In genomic region chr11:120719348-120719747, GRCh38 we compare ENCODE assay signal across 16 cellular contexts.
A peak's percentile ranks its signal among the peaks of the same experiment; 100 is the strongest.
DNase-seq lines count a peak whose midpoint lies in the region; ATAC-seq, FAIRE-seq and TF ChIP-seq lines count a peak whose summit lies in the region.
"Had no signal": no experiment of that assay in that cellular context is flagged by ENCODE, and none has a peak within 500 bp of the region (broad histone marks: within the 10 kb centered on the region; RNA-seq: fewer than 3 reads in every experiment).

No MANE protein-coding gene starts in this region.

- H3K4me2 ChIP-seq in K562 (ENCODE audit: insufficient read depth, low read length) (no peak overlapping the region), parathyroid adenoma (ENCODE audit: low read length) (no peak overlapping the region)

- H3K9ac ChIP-seq in K562 (ENCODE audit: insufficient read depth in 1 of 2, low read depth in 2 of 2, low read length in 2 of 2) (no peak overlapping the region), parathyroid adenoma (no peak overlapping the region)

- H3K79me2 ChIP-seq in K562 (ENCODE audit: control insufficient read depth, insufficient read depth, low read length) (no peaks in the 10 kb centered on the region), parathyroid adenoma (no peaks in the 10 kb centered on the region)

- in situ Hi-C loops in K562 (cut with MboI), result no loop called here

- no peaks in the 10 kb centered on the region for H4K20me1 ChIP-seq in K562 (replicated peaks; ENCODE audit: control insufficient read depth, insufficient read depth, low read length)

- TF ChIP-seq RAD21 in K562 (CRISPR knock-in tag; conservative IDR thresholded peaks at IDR 0.05 in 1 of 2, IDR thresholded peaks at IDR 0.05 in 1 of 2), result no peak

- no peak overlapping the region; the same call in 1 of the 2 replicates for H3K27ac Mint-ChIP-seq in HFFc6
- no peak overlapping the region for H3K27ac Mint-ChIP-seq in activated CD8-positive, alpha-beta memory T cell treated with anti-CD3 and anti-CD28 coated beads, Interleukin-2, amount 10 ng/mL, durations not matched to agents 7 days and 5 days
- H3K27ac Mint-ChIP-seq: CD8-positive, alpha-beta memory T cell; IgD-negative memory B cell had no signal

- peaks cover 29% of the 10 kb centered on the region for H3K27me3 Mint-ChIP-seq in HFFc6 (ENCODE audit: insufficient read depth)
- H3K27me3 Mint-ChIP-seq in activated CD8-positive, alpha-beta memory T cell treated with anti-CD3 and anti-CD28 coated beads, Interleukin-2, amount 10 ng/mL, durations not matched to agents 7 days and 5 days, result peaks cover 15% of the 10 kb centered on the region

- POLR2A ChIA-PET in K562 (lab: Yijun Ruan, JAX), result no interaction called here

- H3K36me3 ChIP-seq in K562 (ENCODE audit: control insufficient read depth, insufficient read depth, low read length), result no peaks in the 10 kb centered on the region
- H3K36me3 ChIP-seq in parathyroid adenoma (ENCODE audit: control insufficient read depth, insufficient read depth, low read length), result no peaks in the 10 kb centered on the region

- H3K27me3 ChIP-seq in K562 (ENCODE audit: control insufficient read depth in 2 of 2, insufficient read depth in 2 of 2, low read length in 2 of 2) (peaks cover 12 to 37% of the 10 kb centered on the region in 2 experiments; a peak in 4 of 5 replicates), parathyroid adenoma (ENCODE audit: control insufficient read depth, insufficient read depth, low read length) (no peaks in the 10 kb centered on the region)

- H3K27ac ChIP-seq in K562 (ENCODE audit: extremely low read depth, low read depth, low read length), result no peak overlapping the region
- no peak overlapping the region for H3K27ac ChIP-seq in parathyroid adenoma

- CTCF ChIA-PET in K562 (lab: Yijun Ruan, JAX; ENCODE audit: low intra/inter-chr PET ratio), result no interaction called here
- CTCF ChIA-PET in activated CD8-positive, alpha-beta memory T cell treated with anti-CD3 and anti-CD28 coated beads, Interleukin-2, amount 10 ng/mL, durations not matched to agents 7 days and 5 days (lab: Charles Lee), result no interaction called here

- H3K4me1 ChIP-seq in K562 (replicated peaks in 1 of 2; ENCODE audit: control insufficient read depth in 2 of 2, insufficient read depth in 2 of 2, low read length in 2 of 2), result no peaks in the 10 kb centered on the region
- H3K4me1 ChIP-seq in parathyroid adenoma, result no peaks in the 10 kb centered on the region

- WGBS in K562 (ENCODE audit: insufficient coverage, low coverage, missing lambda C conversion rate), result 0% methylated on average over 2 of the region's 3 CpGs

- FAIRE-seq in K562 (lab: Jason Lieb, UNC), result no peak
- FAIRE-seq: RCC 7860 had no signal

- no peak overlapping the region for H3K4me3 Mint-ChIP-seq in HFFc6
- H3K4me3 Mint-ChIP-seq in activated CD8-positive, alpha-beta memory T cell treated with anti-CD3 and anti-CD28 coated beads, Interleukin-2, amount 10 ng/mL, durations not matched to agents 7 days and 5 days, result no peak overlapping the region
- H3K4me3 Mint-ChIP-seq: CD8-positive, alpha-beta memory T cell; H9; IgD-negative memory B cell had no signal

- TF ChIP-seq POLR2A in K562 (conservative IDR thresholded peaks at IDR 0.05), result no peak

- peaks cover 20% of the 10 kb centered on the region for H3K4me1 Mint-ChIP-seq in HFFc6 (ENCODE audit: low read depth)
- peaks cover 3% of the 10 kb centered on the region for H3K4me1 Mint-ChIP-seq in activated CD8-positive, alpha-beta memory T cell treated with anti-CD3 and anti-CD28 coated beads, Interleukin-2, amount 10 ng/mL, durations not matched to agents 7 days and 5 days

- DNase-seq in HFFc6 (peak; percentile 16), K562 (ENCODE audit: extremely low read depth in 1 of 4, low spot score in 3 of 4) (no peak), islet precursor cell (peak; percentile 69)
- no peak for DNase-seq in activated CD8-positive, alpha-beta memory T cell treated with anti-CD3 and anti-CD28 coated beads, Interleukin-2, amount 10 ng/mL, durations not matched to agents 7 days and 5 days
- no peak for DNase-seq in activated T-cell treated with anti-CD3 and anti-CD28 coated beads, Interleukin-2, amount 50 U/mL, for 48 hours
- DNase-seq: CD8-positive, alpha-beta memory T cell; DND-41; H9; NCI-H146; NCI-H2107; NCI-H510A had no signal

- no peak for TF ChIP-seq EP300 in K562 (IDR thresholded peaks at IDR 0.05; ENCODE audit: low read length)

- no peaks in the 10 kb centered on the region for H3K9me1 ChIP-seq in K562 (ENCODE audit: control insufficient read depth, insufficient read depth, low read length)

- no peak for ATAC-seq in K562
- ATAC-seq in activated CD8-positive, alpha-beta memory T cell treated with anti-CD3 and anti-CD28 coated beads, Interleukin-2, amount 10 ng/mL, durations not matched to agents 7 days and 5 days, result no peak
- no peak for ATAC-seq in GM19467 (IDR thresholded peaks at IDR 0.05; ENCODE audit: unreplicated experiment)
- no peak for ATAC-seq in GM18867 (IDR thresholded peaks at IDR 0.05; ENCODE audit: unreplicated experiment)

- H2AFZ ChIP-seq in K562 (ENCODE audit: low read depth, low read length) (no peak overlapping the region), parathyroid adenoma (peak overlapping the region; percentile 22)

- H3K9me3 ChIP-seq in K562 (replicated peaks; ENCODE audit: control insufficient read depth, insufficient read depth, low read depth, low read length) (no peaks in the 10 kb centered on the region), parathyroid adenoma (ENCODE audit: control insufficient read depth, low read length) (no peaks in the 10 kb centered on the region)

- BruUV-seq in K562 (replicated peaks; lab: Mats Ljungman, UMichigan), result no TSS peak

- intact Hi-C loops in K562 (cut with micrococcal nuclease), result no loop called here

- no peaks in the 10 kb centered on the region for H3K9me3 Mint-ChIP-seq in HFFc6
- no peaks in the 10 kb centered on the region for H3K9me3 Mint-ChIP-seq in activated CD8-positive, alpha-beta memory T cell treated with anti-CD3 and anti-CD28 coated beads, Interleukin-2, amount 10 ng/mL, durations not matched to agents 7 days and 5 days (ENCODE audit: low read depth)
- H3K9me3 Mint-ChIP-seq: H9 had no signal

- no peak for TF ChIP-seq CTCF in HFFc6 (IDR thresholded peaks at IDR 0.05)
- no peak for TF ChIP-seq CTCF in K562 (IDR thresholded peaks at IDR 0.05 in 2 of 3, conservative IDR thresholded peaks at IDR 0.05 in 1 of 3; ENCODE audit: insufficient read depth in 2 of 3, low read depth in 1 of 3, low read length in 3 of 3)
- no peak for TF ChIP-seq CTCF in parathyroid adenoma (IDR thresholded peaks at IDR 0.05)

- H3K4me3 ChIP-seq in K562 (no peak overlapping the region), parathyroid adenoma (ENCODE audit: low read depth, low read length) (no peak overlapping the region)

- no peaks in the 10 kb centered on the region for H3K36me3 Mint-ChIP-seq in HFFc6 (ENCODE audit: low read depth)
- no peaks in the 10 kb centered on the region for H3K36me3 Mint-ChIP-seq in activated CD8-positive, alpha-beta memory T cell treated with anti-CD3 and anti-CD28 coated beads, Interleukin-2, amount 10 ng/mL, durations not matched to agents 7 days and 5 days
- H3K36me3 Mint-ChIP-seq: CD8-positive, alpha-beta memory T cell; IgD-negative memory B cell had no signal

TF ChIP-seq in K562, 482 proteins besides CTCF, POLR2A, EP300 and RAD21:
- peak; percentile 28; the same call in 1 of the 2 replicates for TF ChIP-seq FOSL1 (tag; conservative IDR thresholded peaks at IDR 0.05)
- TF ChIP-seq ZNF280B (CRISPR knock-in tag; IDR thresholded peaks at IDR 0.05), result no peak
TF ChIP-seq in K562: peak in this region for 1.

Comparison
In these comparisons a context has a peak if more than half of its experiments do, and no peak if none do; other contexts are left out.
1. DNase-seq: peak in HFFc6 (single experiment) and islet precursor cell (single experiment); none in K562 (0 of 4), activated CD8-positive, alpha-beta memory T cell treated with anti-CD3 and anti-CD28 coated beads, Interleukin-2, amount 10 ng/mL, durations not matched to agents 7 days and 5 days (single experiment) and activated T-cell treated with anti-CD3 and anti-CD28 coated beads, Interleukin-2, amount 50 U/mL, for 48 hours (0 of 2).